8 cellular contexts compared by ENCODE assay signal in the genomic region with DNA sequence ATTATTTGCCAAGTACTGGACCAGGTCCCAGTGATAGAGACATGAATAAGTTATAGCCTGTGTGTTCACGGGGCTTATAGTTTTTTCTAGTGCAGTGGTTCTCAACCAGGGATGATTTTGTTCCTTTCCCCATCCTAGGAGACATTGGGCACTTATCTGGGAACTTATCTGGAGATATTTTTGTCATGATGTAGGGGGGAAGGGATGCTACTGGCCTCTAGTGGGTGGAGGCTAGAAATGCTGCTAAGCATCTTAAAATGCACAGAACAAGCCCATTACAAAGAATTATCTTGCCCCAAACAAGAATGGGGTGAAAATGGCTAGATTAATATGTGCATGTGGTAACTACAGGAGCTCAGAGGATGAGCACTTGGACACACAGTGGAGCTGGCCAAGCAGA.
DNase-seq lines count a peak whose midpoint lies in the region; ATAC-seq and TF ChIP-seq lines count a peak whose summit lies in the region.

No MANE protein-coding gene starts in this region.

- TF ChIP-seq CTCF in GM12873 (IDR thresholded peaks at IDR 0.05; ENCODE audit: insufficient read depth, low read depth, low read length, missing control alignments) (peak; percentile 80), WI38 (IDR thresholded peaks at IDR 0.05; ENCODE audit: low read depth, low read length) (peak; percentile 70), nephron progenitor cell (IDR thresholded peaks at IDR 0.05) (peak; percentile 19)

- H3K27ac Mint-ChIP-seq in nephron progenitor cell, result no peak overlapping the region
- H3K27ac Mint-ChIP-seq in activated T-helper 17 cell treated with anti-CD3 and anti-CD28 coated beads, Interleukin-2, amount 50 U/mL, for 72 hours, result no peak overlapping the region

- no peak overlapping the region for H3K4me3 ChIP-seq in WI38 (ENCODE audit: low read depth, low read length)

- peaks cover 4% of the 10 kb centered on the region for H3K27me3 Mint-ChIP-seq in nephron progenitor cell (ENCODE audit: low read depth, poor library complexity)
- H3K27me3 Mint-ChIP-seq in activated T-helper 17 cell treated with anti-CD3 and anti-CD28 coated beads, Interleukin-2, amount 50 U/mL, for 72 hours, result peaks cover 5% of the 10 kb centered on the region

- DNase-seq in nephron progenitor cell (no peak), nucleus accumbens (lab: John Stamatoyannopoulos, UW) (no peak), NCI-H2196 (lab: John Stamatoyannopoulos, UW; ENCODE audit: unreplicated experiment) (no peak)
- no peak for DNase-seq in activated CD4-positive, CD25-positive, alpha-beta regulatory T cell treated with anti-CD3 and anti-CD28 coated beads, Interleukin-2, amount 50 U/mL, for 72 hours

- H3K36me3 Mint-ChIP-seq in nephron progenitor cell (ENCODE audit: low read depth), result no peaks in the 10 kb centered on the region
- H3K36me3 Mint-ChIP-seq in activated T-helper 17 cell treated with anti-CD3 and anti-CD28 coated beads, Interleukin-2, amount 50 U/mL, for 72 hours (ENCODE audit: low read depth), result no peaks in the 10 kb centered on the region

- peak; percentile 56 for ATAC-seq in HG02678 (IDR thresholded peaks at IDR 0.05; ENCODE audit: unreplicated experiment)
- ATAC-seq in activated T-helper 17 cell treated with anti-CD3 and anti-CD28 coated beads, Interleukin-2, amount 50 U/mL, for 72 hours (replicated peaks), result no peak

- H3K4me1 Mint-ChIP-seq in nephron progenitor cell, result peaks cover 35% of the 10 kb centered on the region
- no peaks in the 10 kb centered on the region for H3K4me1 Mint-ChIP-seq in activated T-helper 17 cell treated with anti-CD3 and anti-CD28 coated beads, Interleukin-2, amount 50 U/mL, for 72 hours

- H3K4me3 Mint-ChIP-seq in nephron progenitor cell, result no peak overlapping the region
- no peak overlapping the region for H3K4me3 Mint-ChIP-seq in activated T-helper 17 cell treated with anti-CD3 and anti-CD28 coated beads, Interleukin-2, amount 50 U/mL, for 72 hours

- no peaks in the 10 kb centered on the region for H3K9me3 Mint-ChIP-seq in nephron progenitor cell
- no peaks in the 10 kb centered on the region for H3K9me3 Mint-ChIP-seq in activated T-helper 17 cell treated with anti-CD3 and anti-CD28 coated beads, Interleukin-2, amount 50 U/mL, for 72 hours

Comparison
In these comparisons a context has a peak if more than half of its experiments do, and no peak if none do; other contexts are left out.
1. CTCF ChIP-seq: peak in every context shown above with its lines; median percentile 80 in GM12873; 70 in WI38; 19 in nephron progenitor cell.